In genomic region chr3:195103623-195104022, GRCh38 we compare ENCODE assay signal across 19 cellular contexts.
DNase-seq lines count a peak whose midpoint lies in the region; ATAC-seq and TF ChIP-seq lines count a peak whose summit lies in the region.
"Had no signal": no experiment of that assay in that cellular context is flagged by ENCODE, and none has a peak within 500 bp of the region (broad histone marks: within the 10 kb centered on the region; RNA-seq: fewer than 3 reads in every experiment).

No MANE protein-coding gene starts in this region.

- H3K27me3 ChIP-seq in IMR-90 (ENCODE audit: control insufficient read depth, insufficient read depth, low read length) (no peaks in the 10 kb centered on the region), brain microvascular endothelial cell (replicated peaks) (no peaks in the 10 kb centered on the region)
- H3K27me3 ChIP-seq: suprapubic skin had no signal

- H3K4me1 ChIP-seq in IMR-90 (ENCODE audit: control insufficient read depth, insufficient read depth, low read length): peaks cover 18% of the 10 kb centered on the region
- H3K4me1 ChIP-seq: HAP-1 had no signal

- peaks cover 20% of the 10 kb centered on the region for H3K9me1 ChIP-seq in IMR-90 (ENCODE audit: insufficient read depth, low read length)

- ATAC-seq in IMR-90 (ENCODE audit: low read depth): no peak
- ATAC-seq in memory B cell (ENCODE audit: low read depth): no peak
- no peak for ATAC-seq in stimulated activated memory B cell treated with anti-CD40 and anti-IgM and Interleukin-4, amounts not matched to agents 10 μg/mL and 1 μg/mL and 100 μg/mL, for 72 hours
- no peak for ATAC-seq in GM21367 (IDR thresholded peaks at IDR 0.05; ENCODE audit: unreplicated experiment)
- ATAC-seq: T-helper 17 cell had no signal

- no peak overlapping the region for H3K56ac ChIP-seq in IMR-90 (ENCODE audit: extremely low read depth, insufficient read depth, low read length)

- in situ Hi-C loops in IMR-90 (cut with MboI; ENCODE audit: low sequenced_read_pairs) (no loop called here), brain microvascular endothelial cell (cut with HindIII; ENCODE audit: low pct_ligation_motif_present, low sequenced_read_pairs) (loop anchor here (25.0 kb wide), 1 partner anchor 441 kb away; the partner anchor contains the start of gene LSG1)

- peak overlapping the region; percentile 97 for H3K4ac ChIP-seq in IMR-90 (ENCODE audit: low read depth, low read length)

- H3K4me2 ChIP-seq in IMR-90 (ENCODE audit: low read depth, low read length): no peak overlapping the region

- no peaks in the 10 kb centered on the region for H3K9me3 ChIP-seq in IMR-90 (ENCODE audit: control insufficient read depth, insufficient read depth, low read length)
- H3K9me3 ChIP-seq: HAP-1, suprapubic skin had no signal

- H3K9ac ChIP-seq in IMR-90 (ENCODE audit: low read depth, low read length): no peak overlapping the region

- TF ChIP-seq CTCF in IMR-90 (conservative IDR thresholded peaks at IDR 0.05; ENCODE audit: low read depth, low read length): no peak
- no peak for TF ChIP-seq CTCF in brain microvascular endothelial cell (IDR thresholded peaks at IDR 0.05; ENCODE audit: low read depth, low read length, missing control alignments)

- H3K36me3 ChIP-seq in IMR-90 (ENCODE audit: control insufficient read depth, insufficient read depth, low read length): no peaks in the 10 kb centered on the region
- H3K36me3 ChIP-seq in brain microvascular endothelial cell (replicated peaks): no peaks in the 10 kb centered on the region
- H3K36me3 ChIP-seq: HAP-1, suprapubic skin had no signal

- H3K27ac Mint-ChIP-seq in memory B cell: peak overlapping the region; percentile 76
- H3K27ac Mint-ChIP-seq in stimulated activated memory B cell treated with anti-CD40 and anti-IgM and Interleukin-4, amounts not matched to agents 10 μg/mL and 1 μg/mL and 100 μg/mL, for 72 hours: peak overlapping the region; percentile 63
- H3K27ac Mint-ChIP-seq: T-helper 17 cell had no signal

- TF ChIP-seq RAD21 in IMR-90 (IDR thresholded peaks at IDR 0.05; ENCODE audit: low read length): no peak

- peak overlapping the region; percentile 93 for H2AK5ac ChIP-seq in IMR-90 (ENCODE audit: low read depth, low read length)

- H3K9me3 Mint-ChIP-seq in memory B cell: no peaks in the 10 kb centered on the region
- H3K9me3 Mint-ChIP-seq in stimulated activated memory B cell treated with anti-CD40 and anti-IgM and Interleukin-4, amounts not matched to agents 10 μg/mL and 1 μg/mL and 100 μg/mL, for 72 hours: no peaks in the 10 kb centered on the region
- H3K9me3 Mint-ChIP-seq: IgD-negative memory B cell had no signal

- TF ChIP-seq POLR2A in IMR-90 (IDR thresholded peaks at IDR 0.05; ENCODE audit: low read depth, low read length): no peak

- H3K27ac ChIP-seq in IMR-90 (ENCODE audit: insufficient read depth, low read length) (peak overlapping the region; percentile 87; the same call in 1 of the 2 replicates), brain microvascular endothelial cell (peak overlapping the region; percentile 75)
- H3K27ac ChIP-seq: suprapubic skin had no signal

- no peak overlapping the region for H3K4me3 ChIP-seq in IMR-90 (ENCODE audit: insufficient read depth, low read depth, low read length)
- H3K4me3 ChIP-seq in brain microvascular endothelial cell (ENCODE audit: low read depth, low read length): no peak overlapping the region
- H3K4me3 ChIP-seq: HAP-1, suprapubic skin had no signal

- H3K4me3 Mint-ChIP-seq in memory B cell: no peak overlapping the region
- H3K4me3 Mint-ChIP-seq in stimulated activated memory B cell treated with anti-CD40 and anti-IgM and Interleukin-4, amounts not matched to agents 10 μg/mL and 1 μg/mL and 100 μg/mL, for 72 hours: no peak overlapping the region
- H3K4me3 Mint-ChIP-seq: IgD-negative memory B cell, T-helper 17 cell had no signal

- peak overlapping the region; percentile 71 for H3K14ac ChIP-seq in IMR-90 (replicated peaks; ENCODE audit: low read depth, low read length)

- H4K91ac ChIP-seq in IMR-90 (ENCODE audit: insufficient read depth, low read depth, low read length): peak overlapping the region; percentile 97

- H3K27me3 Mint-ChIP-seq in memory B cell: no peaks in the 10 kb centered on the region
- no peaks in the 10 kb centered on the region for H3K27me3 Mint-ChIP-seq in stimulated activated memory B cell treated with anti-CD40 and anti-IgM and Interleukin-4, amounts not matched to agents 10 μg/mL and 1 μg/mL and 100 μg/mL, for 72 hours
- H3K27me3 Mint-ChIP-seq: IgD-negative memory B cell, T-helper 17 cell had no signal

- peak overlapping the region; percentile 16 to 79; a peak in 3 of 4 replicates for H4K8ac ChIP-seq in IMR-90 (ENCODE audit: low read depth in 2 of 2, low read length in 2 of 2)

- peaks cover 12 to 35% of the 10 kb centered on the region in 2 experiments; a peak in 3 of 4 replicates for H3K79me1 ChIP-seq in IMR-90 (ENCODE audit: low read depth in 1 of 2, low read length in 2 of 2)

- H3K18ac ChIP-seq in IMR-90 (ENCODE audit: low read depth, low read length): peak overlapping the region; percentile 36; the same call in 1 of the 2 replicates

- peak overlapping the region; percentile 65; the same call in 1 of the 2 replicates for H3K23ac ChIP-seq in IMR-90 (ENCODE audit: low read depth, low read length)

- peak overlapping the region; percentile 98 for H2BK120ac ChIP-seq in IMR-90 (ENCODE audit: low read depth, low read length)

- CTCF ChIA-PET in IMR-90 (lab: Yijun Ruan, JAX): interaction anchor here (1.1 to 1.6 kb wide), 2 partner anchors 417 to 421 kb away, joined by 4 to 6 read pairs; no protein-coding TSS in a partner anchor

- peak overlapping the region; percentile 71 for H2AK9ac ChIP-seq in IMR-90 (replicated peaks; ENCODE audit: low read depth, low read length, poor library complexity)

- POLR2A ChIA-PET in IMR-90 (lab: Charles Lee; ENCODE audit: unreplicated experiment): no interaction called here

- H2BK15ac ChIP-seq in IMR-90 (ENCODE audit: low read depth, low read length): peak overlapping the region; percentile 86; the same call in 2 of the 3 replicates

- peak overlapping the region; percentile 90 for H2BK20ac ChIP-seq in IMR-90 (ENCODE audit: low read depth, low read length)

- intact Hi-C loops in IMR-90 (cut with micrococcal nuclease): no loop called here

- peak overlapping the region; percentile 96 for H2BK5ac ChIP-seq in IMR-90 (ENCODE audit: low read depth, low read length, poor library complexity, severe bottlenecking)

- H4K20me1 ChIP-seq in IMR-90 (ENCODE audit: insufficient read depth, low read length): no peaks in the 10 kb centered on the region

- peaks cover 28% of the 10 kb centered on the region for H3K4me1 Mint-ChIP-seq in memory B cell
- peaks cover 44% of the 10 kb centered on the region for H3K4me1 Mint-ChIP-seq in stimulated activated memory B cell treated with anti-CD40 and anti-IgM and Interleukin-4, amounts not matched to agents 10 μg/mL and 1 μg/mL and 100 μg/mL, for 72 hours

- DNase-seq in IMR-90: no peak
- no peak for DNase-seq in brain microvascular endothelial cell
- DNase-seq in memory B cell (ENCODE audit: low spot score in 2 of 2): no peak
- no peak for DNase-seq in NCI-H510A (lab: John Stamatoyannopoulos, UW)
- DNase-seq in kidney glomerular epithelial cell (lab: John Stamatoyannopoulos, UW): no peak
- DNase-seq in MV-4-11 (lab: John Stamatoyannopoulos, UW): no peak
- DNase-seq: activated CD4-positive, CD25-positive, alpha-beta regulatory T cell; DMS 273 treated with DMSO at 0.1 percent for 48 hours; GDM1; NCI-H1048; NCI-H2029 treated with DMSO at 0.1 percent for 48 hours; NCI-H524; stimulated activated CD4-positive, alpha-beta T cell treated with anti-CD3 and anti-CD28 coated beads, Interleukin-2, amount 100 ng/mL, for 48 hours; T-helper 17 cell had no signal

- no peak overlapping the region for H2AFZ ChIP-seq in IMR-90 (replicated peaks; ENCODE audit: low read length, poor library complexity)

- dilution Hi-C loops in IMR-90 (cut with HindIII; ENCODE audit: low sequenced_read_pairs, unreplicated experiment): no loop called here

- H4K5ac ChIP-seq in IMR-90 (ENCODE audit: low read depth, low read length): no peak overlapping the region; the same call in 1 of the 2 replicates

- WGBS in IMR-90 (ENCODE audit: extremely low coverage in 2 of 2, insufficient read length in 1 of 2), 2 experiments: no CpG with 5 or more reads among the region's 2 CpGs

- H3K36me3 Mint-ChIP-seq in memory B cell: no peaks in the 10 kb centered on the region
- H3K36me3 Mint-ChIP-seq in stimulated activated memory B cell treated with anti-CD40 and anti-IgM and Interleukin-4, amounts not matched to agents 10 μg/mL and 1 μg/mL and 100 μg/mL, for 72 hours: no peaks in the 10 kb centered on the region
- H3K36me3 Mint-ChIP-seq: IgD-negative memory B cell had no signal

- BruUV-seq in IMR-90 (replicated peaks; lab: Mats Ljungman, UMichigan): no TSS peak

TF ChIP-seq in IMR-90, 13 proteins besides CTCF, POLR2A, EP300 and RAD21 (continues in another document):
- TF ChIP-seq NFE2L2 (IDR thresholded peaks at IDR 0.05; ENCODE audit: low read depth, low read length): no peak
- TF ChIP-seq SMC3 (IDR thresholded peaks at IDR 0.05; ENCODE audit: low read depth, low read length): no peak
- TF ChIP-seq FOS (IDR thresholded peaks at IDR 0.05; ENCODE audit: low read depth, low read length): no peak
- no peak for TF ChIP-seq MXI1 (IDR thresholded peaks at IDR 0.05; ENCODE audit: borderline replicate concordance, low read depth, low read length)
- TF ChIP-seq MAFK (IDR thresholded peaks at IDR 0.05; ENCODE audit: low read depth, low read length): no peak
- TF ChIP-seq CEBPB (IDR thresholded peaks at IDR 0.05; ENCODE audit: low read depth, low read length): no peak
- TF ChIP-seq USF2 (IDR thresholded peaks at IDR 0.05; ENCODE audit: low read depth, low read length): no peak
- no peak for TF ChIP-seq MAZ (IDR thresholded peaks at IDR 0.05; ENCODE audit: borderline replicate concordance, low read depth, low read length)
- TF ChIP-seq CHD1 (IDR thresholded peaks at IDR 0.05; ENCODE audit: low read depth, low read length): no peak
- no peak for TF ChIP-seq RCOR1 (IDR thresholded peaks at IDR 0.05; ENCODE audit: insufficient replicate concordance, low read length)
- TF ChIP-seq BHLHE40 (IDR thresholded peaks at IDR 0.05; ENCODE audit: low read depth, low read length): no peak
